ENCODE assay signal across 24 cellular contexts in genomic region chr2:181786371-181787228, GRCh38.
DNase-seq lines count a peak whose midpoint lies in the region; FAIRE-seq and TF ChIP-seq lines count a peak whose summit lies in the region.
"Had no signal": no experiment of that assay in that cellular context is flagged by ENCODE, and none has a peak within 500 bp of the region (broad histone marks: within the 10 kb centered on the region; RNA-seq: fewer than 3 reads in every experiment).

No MANE protein-coding gene starts in this region.

- no peak overlapping the region for H3K4me3 Mint-ChIP-seq in HFFc6
- H3K4me3 Mint-ChIP-seq: CD4-positive, alpha-beta T cell; nephron progenitor cell; T-helper 2 cell treated with Interferon-gamma antibody and Interleukin-4, amounts not matched to agents 5 μg/mL and 100 μg/mL, for 36 hours had no signal

- whole genome bisulfite sequencing in trophoblast cell (ENCODE audit: extremely low coverage, insufficient coverage, insufficient read length), result no CpG with 5 or more reads among the region's 4 CpGs

- peak overlapping the region; percentile 34 for H4K8ac ChIP-seq in trophoblast cell (ENCODE audit: low read depth, low read length)

- H2BK120ac ChIP-seq in trophoblast cell (ENCODE audit: insufficient read depth, low read length, poor library complexity), result peak overlapping the region; percentile 98

- H3K9me3 ChIP-seq in trophoblast cell (ENCODE audit: insufficient read depth, low read depth, low read length) (no peaks in the 10 kb centered on the region), SJCRH30 (replicated peaks) (no peaks in the 10 kb centered on the region)
- H3K9me3 ChIP-seq: left lung, SK-N-SH had no signal

- H3K27ac Mint-ChIP-seq in HFFc6, result peak overlapping the region; percentile 65
- H3K27ac Mint-ChIP-seq: CD4-positive, alpha-beta T cell; nephron progenitor cell; T-helper 2 cell treated with Interferon-gamma antibody and Interleukin-4, amounts not matched to agents 5 μg/mL and 100 μg/mL, for 36 hours had no signal

- no peak overlapping the region for H3K4me2 ChIP-seq in trophoblast cell (ENCODE audit: low read length)
- H3K4me2 ChIP-seq: KMS-11, SK-N-SH had no signal

- H2AFZ ChIP-seq in trophoblast cell (ENCODE audit: insufficient read depth, low read length, poor library complexity), result no peak overlapping the region

- DNase-seq in HFFc6 (no peak), OCI-M1 (lab: John Stamatoyannopoulos, UW) (peak; percentile 48), bronchial epithelial cell (ENCODE audit: low read depth) (no peak), trophoblast cell (no peak), NCI-H1436 (lab: John Stamatoyannopoulos, UW) (no peak), SJCRH30 (no peak)
- DNase-seq in activated CD4-positive, CD25-positive, alpha-beta regulatory T cell treated with anti-CD3 and anti-CD28 coated beads, Interleukin-2, amount 50 U/mL, for 72 hours, result no peak
- DNase-seq: activated gamma-delta T cell treated with Interleukin-2 at 50 U/mL for 16 hours; activated T-cell treated with anti-CD3 and anti-CD28 coated beads, Interleukin-2, amount 50 U/mL, for 1 hour; CD4-positive, alpha-beta T cell; cortex of kidney; H7; head of caudate nucleus; left lung; NCI-H1105; NCI-H2081 treated with DMSO at 0.1 percent for 48 hours; NCI-H446 treated with DMSO at 0.1 percent for 48 hours; nephron progenitor cell; SK-N-SH had no signal

- no peaks in the 10 kb centered on the region for H3K9me3 Mint-ChIP-seq in HFFc6
- H3K9me3 Mint-ChIP-seq: CD4-positive, alpha-beta T cell; T-helper 2 cell treated with Interferon-gamma antibody and Interleukin-4, amounts not matched to agents 5 μg/mL and 100 μg/mL, for 36 hours had no signal

- peak overlapping the region; percentile 51 for H3K18ac ChIP-seq in trophoblast cell (ENCODE audit: low read length)

- no peak overlapping the region for H3K4me3 ChIP-seq in bronchial epithelial cell (ENCODE audit: low read depth, low read length)
- H3K4me3 ChIP-seq in trophoblast cell (ENCODE audit: low read depth, low read length), result no peak overlapping the region
- no peak overlapping the region for H3K4me3 ChIP-seq in SJCRH30
- H3K4me3 ChIP-seq: cardiac muscle cell, left lung had no signal

- H2BK5ac ChIP-seq in trophoblast cell (ENCODE audit: low read depth, low read length, poor library complexity), result peak overlapping the region; percentile 93

- H3K36me3 Mint-ChIP-seq in HFFc6 (ENCODE audit: low read depth), result no peaks in the 10 kb centered on the region

- no peaks in the 10 kb centered on the region for H3K27me3 Mint-ChIP-seq in HFFc6 (ENCODE audit: insufficient read depth)
- H3K27me3 Mint-ChIP-seq: CD4-positive, alpha-beta T cell had no signal

- FAIRE-seq in bronchial epithelial cell (lab: Jason Lieb, UNC), result peak; percentile 40
- FAIRE-seq: endothelial cell of umbilical vein, GM18507 had no signal

- H3K4me1 ChIP-seq in trophoblast cell (ENCODE audit: control insufficient read depth in 1 of 2, insufficient read depth in 2 of 2, low read length in 2 of 2) (peaks cover 15 to 22% of the 10 kb centered on the region in 2 experiments), SJCRH30 (peaks cover 13% of the 10 kb centered on the region)
- H3K4me1 ChIP-seq: left lung had no signal

- H3K4me1 Mint-ChIP-seq in HFFc6 (ENCODE audit: low read depth), result peaks cover 100% of the 10 kb centered on the region

- peak overlapping the region; percentile 99 for H2BK12ac ChIP-seq in trophoblast cell (ENCODE audit: low read length)

- peak overlapping the region; percentile 80 for H3K4ac ChIP-seq in trophoblast cell (ENCODE audit: low read depth, low read length)

- no peaks in the 10 kb centered on the region for H3K36me3 ChIP-seq in bronchial epithelial cell (ENCODE audit: control insufficient read depth, insufficient read depth, low read length)
- H3K36me3 ChIP-seq in trophoblast cell (ENCODE audit: control insufficient read depth in 1 of 2, insufficient read depth in 2 of 2, low read length in 2 of 2), result no peaks in the 10 kb centered on the region
- no peaks in the 10 kb centered on the region for H3K36me3 ChIP-seq in SJCRH30
- H3K36me3 ChIP-seq: cardiac muscle cell, left lung had no signal

- H3K27me3 ChIP-seq in bronchial epithelial cell (ENCODE audit: control insufficient read depth, insufficient read depth, low read length) (no peaks in the 10 kb centered on the region), trophoblast cell (ENCODE audit: insufficient read depth, low read length) (no peaks in the 10 kb centered on the region), SJCRH30 (no peaks in the 10 kb centered on the region)
- H3K27me3 ChIP-seq: cardiac muscle cell, left lung had no signal

- peak overlapping the region; percentile 9 for H3K23ac ChIP-seq in trophoblast cell (ENCODE audit: low read length)

- H3K9ac ChIP-seq in trophoblast cell (ENCODE audit: low read length), result no peak overlapping the region
- H3K9ac ChIP-seq: KMS-11, SK-N-SH had no signal

- H3K27ac ChIP-seq in trophoblast cell (ENCODE audit: low read depth, low read length), result peak overlapping the region; percentile 81
- H3K27ac ChIP-seq in SJCRH30, result no peak overlapping the region
- H3K27ac ChIP-seq: cardiac muscle cell, KMS-11, left lung had no signal

- no peak for TF ChIP-seq CTCF in HFFc6 (IDR thresholded peaks at IDR 0.05)
- TF ChIP-seq CTCF in bronchial epithelial cell (IDR thresholded peaks at IDR 0.05; ENCODE audit: insufficient read depth, low read length, severe bottlenecking), result no peak

- H3K79me2 ChIP-seq in trophoblast cell (ENCODE audit: control insufficient read depth, insufficient read depth, low read length, poor library complexity), result no peaks in the 10 kb centered on the region

- peak overlapping the region; percentile 80 for H2AK5ac ChIP-seq in trophoblast cell (ENCODE audit: low read length)

- peaks cover 30% of the 10 kb centered on the region for H3K79me1 ChIP-seq in trophoblast cell (ENCODE audit: low read length)

- peak overlapping the region; percentile 29 for H3K14ac ChIP-seq in trophoblast cell (ENCODE audit: low read length)

- H4K91ac ChIP-seq in trophoblast cell (ENCODE audit: low read depth, low read length), result peak overlapping the region; percentile 97

- H4K12ac ChIP-seq in trophoblast cell (ENCODE audit: low read depth, low read length), result peak overlapping the region; percentile 35
